ENCODE assay signal across 17 cellular contexts in the genomic region with DNA sequence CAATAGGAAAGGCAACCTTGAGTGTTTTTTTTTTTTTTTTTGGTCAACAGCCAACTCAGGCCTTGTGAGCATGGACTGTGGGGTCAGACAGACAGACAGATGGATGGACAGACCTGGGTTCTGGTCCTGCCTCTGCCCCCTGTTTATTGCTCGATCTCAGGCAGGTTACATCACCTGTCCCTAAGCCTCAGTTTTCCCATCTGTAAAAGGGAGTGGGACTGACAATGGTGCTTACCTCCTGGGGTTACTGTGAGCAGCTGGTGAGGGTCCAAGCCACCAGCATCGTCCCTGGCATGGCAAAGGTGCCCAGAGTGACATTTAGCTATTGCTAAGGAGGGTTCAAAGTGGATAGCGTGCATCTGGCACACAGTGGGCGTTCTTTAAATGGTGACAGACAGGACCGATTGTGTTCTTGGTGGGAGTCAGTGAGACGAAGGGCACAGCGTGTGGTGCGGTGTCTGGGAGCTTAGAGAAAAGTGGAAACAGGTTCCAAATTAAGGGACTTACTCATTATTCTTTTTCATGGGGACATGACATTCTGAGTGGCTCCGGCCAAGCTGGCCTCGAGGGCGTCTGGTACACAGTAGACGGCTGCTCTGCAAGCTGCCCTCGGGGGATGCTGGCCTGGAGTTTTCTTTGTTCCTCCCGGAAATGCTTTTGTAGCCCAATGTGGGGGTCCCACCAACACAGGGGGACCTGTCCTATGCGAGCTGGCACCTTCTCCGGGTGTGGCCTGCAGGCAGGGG.
DNase-seq lines count a peak whose midpoint lies in the region; TF ChIP-seq lines count a peak whose summit lies in the region.
"Had no signal": no experiment of that assay in that cellular context is flagged by ENCODE, and none has a peak within 500 bp of the region (broad histone marks: within the 10 kb centered on the region; RNA-seq: fewer than 3 reads in every experiment).

No MANE protein-coding gene starts in this region.

- no peak overlapping the region for H2BK15ac ChIP-seq in mesenchymal stem cell (ENCODE audit: low read depth, poor library complexity, severe bottlenecking)

- peak overlapping the region in 1 of 2 experiments; percentile 59 for H2BK12ac ChIP-seq in mesenchymal stem cell (ENCODE audit: low read length in 2 of 2)

- H2BK5ac ChIP-seq in mesenchymal stem cell (ENCODE audit: low read depth, low read length, poor library complexity, severe bottlenecking), result no peak overlapping the region

- H3K4me1 ChIP-seq in SK-N-SH (ENCODE audit: control insufficient read depth in 1 of 2, insufficient read depth in 2 of 2, low read depth in 1 of 2, low read length in 1 of 2) (peaks cover 25 to 41% of the 10 kb centered on the region in 2 experiments; a peak in 3 of 4 replicates), mesenchymal stem cell (ENCODE audit: control insufficient read depth, insufficient read depth, low read depth, low read length) (peaks cover 50% of the 10 kb centered on the region)

- peak overlapping the region in 1 of 2 experiments; percentile 54 for H3K18ac ChIP-seq in mesenchymal stem cell (ENCODE audit: low read depth in 1 of 2, low read length in 2 of 2)

- H3K27me3 ChIP-seq in SK-N-SH (ENCODE audit: insufficient read depth) (no peaks in the 10 kb centered on the region), mesenchymal stem cell (ENCODE audit: control insufficient read depth in 1 of 2, insufficient read depth in 1 of 2, low read length in 2 of 2) (no peaks in the 10 kb centered on the region)

- H3K4me3 ChIP-seq in SK-N-SH (ENCODE audit: low read depth in 2 of 2, low read length in 1 of 2) (no peak overlapping the region), mesenchymal stem cell (ENCODE audit: insufficient read depth in 1 of 2, low read depth in 1 of 2, low read length in 2 of 2) (no peak overlapping the region)

- H3K4me3 Mint-ChIP-seq in HFFc6, result no peak overlapping the region
- H3K4me3 Mint-ChIP-seq: CD14-positive monocyte had no signal

- peaks cover 34% of the 10 kb centered on the region for H3F3A ChIP-seq in SK-N-SH (replicated peaks; ENCODE audit: insufficient read depth)

- H3K4me1 Mint-ChIP-seq in HFFc6 (ENCODE audit: low read depth), result peaks cover 52% of the 10 kb centered on the region
- H3K4me1 Mint-ChIP-seq: CD14-positive monocyte had no signal

- H3K79me1 ChIP-seq in mesenchymal stem cell (replicated peaks; ENCODE audit: low read length, poor library complexity, severe bottlenecking), result peaks cover 2% of the 10 kb centered on the region

- H4K20me1 ChIP-seq in SK-N-SH (ENCODE audit: insufficient read depth), result no peaks in the 10 kb centered on the region

- H2AK5ac ChIP-seq in mesenchymal stem cell (ENCODE audit: low read length, severe bottlenecking), result peak overlapping the region; percentile 2

- peak overlapping the region; percentile 62 for H4K91ac ChIP-seq in mesenchymal stem cell (ENCODE audit: low read length)

- 85% methylated on average over 16 of the region's 16 CpGs for WGBS in SK-N-SH (ENCODE audit: low lambda C conversion rate)
- 89% methylated on average over 15 of the region's 16 CpGs for WGBS in mesenchymal stem cell

- no peaks in the 10 kb centered on the region for H3K9me3 Mint-ChIP-seq in HFFc6
- H3K9me3 Mint-ChIP-seq: CD14-positive monocyte had no signal

- H3K79me2 ChIP-seq in SK-N-SH (ENCODE audit: insufficient read depth), result no peaks in the 10 kb centered on the region

- no peak overlapping the region for H3K27ac ChIP-seq in SK-N-SH (ENCODE audit: low read depth in 2 of 2, low read length in 1 of 2)
- no peak overlapping the region for H3K27ac ChIP-seq in mesenchymal stem cell (ENCODE audit: low read length, poor library complexity, severe bottlenecking)

- H3K4me2 ChIP-seq in SK-N-SH (no peak overlapping the region), mesenchymal stem cell (ENCODE audit: low read length, poor library complexity, severe bottlenecking) (no peak overlapping the region)

- no peaks in the 10 kb centered on the region for H3K9me2 ChIP-seq in SK-N-SH

- DNase-seq in HFFc6 (no peak), SK-N-SH (peak; percentile 58), mesenchymal stem cell (no peak), retina (peak; percentile 22), NCI-H1105 treated with DMSO at 0.1 percent for 48 hours (lab: John Stamatoyannopoulos, UW) (no peak)
- DNase-seq in stimulated activated naive CD4-positive, alpha-beta T cell (lab: John Stamatoyannopoulos, UW), result no peak
- DNase-seq in effector CD4-positive, alpha-beta T cell, result no peak
- DNase-seq: AML-193, DMS79 treated with DMSO at 0.1 percent for 48 hours, KBM-7, NCI-H1105, NCI-H1694 treated with DMSO at 0.1 percent for 48 hours, NCI-H510A, NCI-H774, OCI-M1, SHP77 had no signal

- no peak overlapping the region for H3K23ac ChIP-seq in mesenchymal stem cell (ENCODE audit: low read length in 2 of 2)

- H3K4ac ChIP-seq in mesenchymal stem cell (ENCODE audit: low read depth in 1 of 2, low read length in 2 of 2), result no peak overlapping the region

- H3K27me3 Mint-ChIP-seq in HFFc6 (ENCODE audit: insufficient read depth), result no peaks in the 10 kb centered on the region; the same call in 1 of the 2 replicates

- peak in 1 of 2 experiments; percentile 38; a peak in 1 of 4 replicates for TF ChIP-seq EP300 in SK-N-SH (IDR thresholded peaks at IDR 0.05; ENCODE audit: borderline replicate concordance in 1 of 2, low read depth in 1 of 2, low read length in 1 of 2)

- H4K8ac ChIP-seq in mesenchymal stem cell (ENCODE audit: low read length), result peak overlapping the region; percentile 37

- H3K36me3 Mint-ChIP-seq in HFFc6 (ENCODE audit: low read depth), result peaks cover 7% of the 10 kb centered on the region
- H3K36me3 Mint-ChIP-seq: CD14-positive monocyte had no signal

- H3K27ac Mint-ChIP-seq in HFFc6, result 0 out of 2 replicates have a peak overlapping the region, but pooled peaks have one; percentile 89

- TF ChIP-seq RAD21 in SK-N-SH (IDR thresholded peaks at IDR 0.05; ENCODE audit: low read length), result no peak

- H3K14ac ChIP-seq in mesenchymal stem cell (ENCODE audit: low read length in 2 of 2), result no peak overlapping the region

- H3K36me3 ChIP-seq in SK-N-SH (replicated peaks in 1 of 2; ENCODE audit: control insufficient read depth in 1 of 2, insufficient read depth in 2 of 2, low read length in 1 of 2) (no peaks in the 10 kb centered on the region), mesenchymal stem cell (ENCODE audit: control insufficient read depth in 1 of 2, insufficient read depth in 2 of 2, low read depth in 1 of 2, low read length in 2 of 2) (peaks cover 0 to 45% of the 10 kb centered on the region in 2 experiments)

- no peak overlapping the region for H2BK120ac ChIP-seq in mesenchymal stem cell (ENCODE audit: low read depth, low read length)

- H3K9ac ChIP-seq in SK-N-SH (no peak overlapping the region), mesenchymal stem cell (ENCODE audit: low read length) (no peak overlapping the region)

- TF ChIP-seq CTCF in HFFc6 (IDR thresholded peaks at IDR 0.05), result no peak
- TF ChIP-seq CTCF in SK-N-SH (IDR thresholded peaks at IDR 0.05), result no peak

- H3K9me3 ChIP-seq in SK-N-SH (no peaks in the 10 kb centered on the region), mesenchymal stem cell (ENCODE audit: control insufficient read depth, low read length) (no peaks in the 10 kb centered on the region)

- CTCF ChIA-PET in SK-N-SH (lab: Yijun Ruan, JAX), result interaction anchor here (0.8 to 2.5 kb wide), 4 partner anchors 10 to 119 kb away, joined by 3 to 10 read pairs (median 8); a partner anchor contains a TSS

- H2AFZ ChIP-seq in SK-N-SH (ENCODE audit: low read depth) (no peak overlapping the region), mesenchymal stem cell (ENCODE audit: low read depth, low read length) (no peak overlapping the region)

- POLR2A ChIA-PET in SK-N-SH (lab: Yijun Ruan, JAX), result no interaction called here

TF ChIP-seq in SK-N-SH, 30 proteins besides CTCF, POLR2A, EP300 and RAD21 (continues in another document):
- TF ChIP-seq RXRA (IDR thresholded peaks at IDR 0.05; ENCODE audit: borderline replicate concordance, low read depth), result no peak
- no peak for TF ChIP-seq GATA2 (CRISPR knock-in tag; IDR thresholded peaks at IDR 0.05)
- TF ChIP-seq, protein P1, sequence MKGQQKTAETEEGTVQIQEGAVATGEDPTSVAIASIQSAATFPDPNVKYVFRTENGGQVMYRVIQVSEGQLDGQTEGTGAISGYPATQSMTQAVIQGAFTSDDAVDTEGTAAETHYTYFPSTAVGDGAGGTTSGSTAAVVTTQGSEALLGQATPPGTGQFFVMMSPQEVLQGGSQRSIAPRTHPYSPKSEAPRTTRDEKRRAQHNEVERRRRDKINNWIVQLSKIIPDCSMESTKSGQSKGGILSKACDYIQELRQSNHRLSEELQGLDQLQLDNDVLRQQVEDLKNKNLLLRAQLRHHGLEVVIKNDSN (IDR thresholded peaks at IDR 0.05; ENCODE audit: borderline replicate concordance, low read depth), result no peak
- TF ChIP-seq, protein P2, sequence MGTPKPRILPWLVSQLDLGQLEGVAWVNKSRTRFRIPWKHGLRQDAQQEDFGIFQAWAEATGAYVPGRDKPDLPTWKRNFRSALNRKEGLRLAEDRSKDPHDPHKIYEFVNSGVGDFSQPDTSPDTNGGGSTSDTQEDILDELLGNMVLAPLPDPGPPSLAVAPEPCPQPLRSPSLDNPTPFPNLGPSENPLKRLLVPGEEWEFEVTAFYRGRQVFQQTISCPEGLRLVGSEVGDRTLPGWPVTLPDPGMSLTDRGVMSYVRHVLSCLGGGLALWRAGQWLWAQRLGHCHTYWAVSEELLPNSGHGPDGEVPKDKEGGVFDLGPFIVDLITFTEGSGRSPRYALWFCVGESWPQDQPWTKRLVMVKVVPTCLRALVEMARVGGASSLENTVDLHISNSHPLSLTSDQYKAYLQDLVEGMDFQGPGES (IDR thresholded peaks at IDR 0.05; ENCODE audit: low read depth, low read length), result no peak

Comparison
In these comparisons a context has a peak if more than half of its experiments do, and no peak if none do; other contexts are left out.
1. DNase-seq: peak in SK-N-SH (single experiment) and retina (single experiment); none in HFFc6 (single experiment), mesenchymal stem cell (single experiment), stimulated activated naive CD4-positive, alpha-beta T cell (0 of 6), NCI-H1105 treated with DMSO at 0.1 percent for 48 hours (single experiment) and effector CD4-positive, alpha-beta T cell (single experiment).